In genomic region chr17:40111221-40112128, GRCh38 we compare ENCODE assay signal across 1 cellular context.
TF ChIP-seq lines count a peak whose summit lies in the region.

No MANE protein-coding gene starts in this region.

TF ChIP-seq in HEK293, 187 proteins besides CTCF, POLR2A, EP300 and RAD21 (continued from another document and continues in another):
- TF ChIP-seq ZBTB44 (tag by site-specific recombination; IDR thresholded peaks at IDR 0.05): no peak
- TF ChIP-seq ZBTB48 (tag by site-specific recombination; IDR thresholded peaks at IDR 0.05): peak; percentile 35; the same call in 1 of the 2 replicates
- TF ChIP-seq ZNF510 (tag by site-specific recombination; IDR thresholded peaks at IDR 0.05; ENCODE audit: insufficient replicate concordance): no peak
- no peak for TF ChIP-seq ZNF18 (tag by site-specific recombination; IDR thresholded peaks at IDR 0.05)
- TF ChIP-seq ZNF449 (tag by site-specific recombination; IDR thresholded peaks at IDR 0.05): no peak
- no peak for TF ChIP-seq ZNF184 (tag by site-specific recombination; IDR thresholded peaks at IDR 0.05)
- TF ChIP-seq ZSCAN16 (tag by site-specific recombination; IDR thresholded peaks at IDR 0.05): peak; percentile 16; the same call in 1 of the 2 replicates
- TF ChIP-seq REST (tag by site-specific recombination; IDR thresholded peaks at IDR 0.05): no peak
- TF ChIP-seq ZEB2 (tag by site-specific recombination; IDR thresholded peaks at IDR 0.05): peak; percentile 94
- TF ChIP-seq ZNF654 (tag by site-specific recombination; IDR thresholded peaks at IDR 0.05; ENCODE audit: low read depth): peak; percentile 89
- peak; percentile 80 for TF ChIP-seq EGR2 (tag by site-specific recombination; IDR thresholded peaks at IDR 0.05; ENCODE audit: low read depth)
- TF ChIP-seq ZNF530 (tag by site-specific recombination; IDR thresholded peaks at IDR 0.05; ENCODE audit: low read depth): no peak
- TF ChIP-seq ZSCAN4 (tag by site-specific recombination; IDR thresholded peaks at IDR 0.05): no peak
- peak; percentile 63; the same call in 1 of the 2 replicates for TF ChIP-seq ZBTB10 (tag by site-specific recombination; IDR thresholded peaks at IDR 0.05)
- TF ChIP-seq ZNF157 (tag by site-specific recombination; IDR thresholded peaks at IDR 0.05): no peak
- TF ChIP-seq SP3 (tag by site-specific recombination; IDR thresholded peaks at IDR 0.05): 0 out of 2 replicates have a peak, but pooled peaks have one; percentile 30
- TF ChIP-seq ZFP37 (tag by site-specific recombination; IDR thresholded peaks at IDR 0.05): peak; percentile 68; the same call in 1 of the 2 replicates
- no peak for TF ChIP-seq ZNF626 (tag by site-specific recombination; IDR thresholded peaks at IDR 0.05)
- peak; percentile 36; the same call in 1 of the 2 replicates for TF ChIP-seq ZNF335 (tag by site-specific recombination; conservative IDR thresholded peaks at IDR 0.05)
- TF ChIP-seq ZNF214 (tag by site-specific recombination; IDR thresholded peaks at IDR 0.05; ENCODE audit: borderline replicate concordance): no peak
- no peak for TF ChIP-seq ZNF112 (tag by site-specific recombination; IDR thresholded peaks at IDR 0.05)
- no peak for TF ChIP-seq ZNF362 (tag by site-specific recombination; IDR thresholded peaks at IDR 0.05)
- TF ChIP-seq ELK4 (IDR thresholded peaks at IDR 0.05; ENCODE audit: borderline replicate concordance, low read depth, low read length): no peak
- TF ChIP-seq PRDM10 (tag by site-specific recombination; IDR thresholded peaks at IDR 0.05): peak; percentile 95
- TF ChIP-seq ZNF132 (tag by site-specific recombination; IDR thresholded peaks at IDR 0.05; ENCODE audit: borderline replicate concordance): no peak
- TF ChIP-seq BCL6B (tag by site-specific recombination; IDR thresholded peaks at IDR 0.05): no peak
- no peak for TF ChIP-seq PBX3 (CRISPR knock-in tag; IDR thresholded peaks at IDR 0.05)
- 0 out of 2 replicates have a peak, but pooled peaks have one; percentile 22 for TF ChIP-seq ZNF341 (tag by site-specific recombination; IDR thresholded peaks at IDR 0.05; ENCODE audit: low read depth)
- no peak for TF ChIP-seq ZNF501 (tag by site-specific recombination; IDR thresholded peaks at IDR 0.05)
- no peak for TF ChIP-seq ZNF776 (tag by site-specific recombination; IDR thresholded peaks at IDR 0.05; ENCODE audit: borderline replicate concordance)
- TF ChIP-seq ZNF23 (tag by site-specific recombination; IDR thresholded peaks at IDR 0.05; ENCODE audit: borderline replicate concordance): no peak
